In the genomic region with DNA sequence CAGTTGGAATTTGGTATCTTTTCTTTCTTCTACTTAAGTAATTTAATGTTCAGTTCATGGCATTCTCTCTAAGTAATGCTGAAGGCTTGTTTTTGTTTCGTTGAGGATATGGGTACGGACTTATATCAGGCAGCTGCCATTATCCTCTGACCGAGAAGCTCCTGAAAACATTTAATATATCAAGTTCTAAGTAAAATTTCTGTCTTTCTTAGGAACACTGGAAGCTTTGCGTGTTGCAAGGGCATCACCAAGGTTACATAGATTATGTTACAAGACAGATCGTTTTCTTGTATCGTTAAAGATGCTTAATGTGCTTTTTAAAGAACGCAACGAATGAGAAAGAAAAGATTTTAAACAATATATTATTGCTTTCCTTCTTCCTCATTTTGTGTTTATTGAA, we compare ENCODE assay signal across 8 cellular contexts. TPM values are rescaled to one million over a fixed set of nuclear protein-coding genes. Genes with fewer than 3 reads are reported as not detected.
DNase-seq lines count a peak whose midpoint lies in the region; ATAC-seq, FAIRE-seq and TF ChIP-seq lines count a peak whose summit lies in the region.

No MANE protein-coding gene starts in this region.

- POLR2A ChIA-PET in H1 (lab: Charles Lee; ENCODE audit: partially characterized antibody), result interaction anchor here (1.5 kb wide), 1 partner anchor 9 kb away, joined by 3 read pairs; no protein-coding TSS in a partner anchor

- TF ChIP-seq EP300 in H1 (IDR thresholded peaks at IDR 0.05; ENCODE audit: borderline replicate concordance in 1 of 2, low read depth in 2 of 2, low read length in 2 of 2), result no peak

- H3K36me3 ChIP-seq in NT2/D1 (ENCODE audit: insufficient read depth, insufficient read length, low read length), result no peaks in the 10 kb centered on the region
- no peaks in the 10 kb centered on the region for H3K36me3 ChIP-seq in H1 (ENCODE audit: control insufficient read depth in 2 of 4, insufficient read depth in 4 of 4, low read length in 3 of 4)

- no peak overlapping the region for H3K4ac ChIP-seq in H1 (replicated peaks; ENCODE audit: insufficient read length, low read depth, low read length)

- no peak overlapping the region for H2BK12ac ChIP-seq in H1 (ENCODE audit: low read depth, low read length)

- WGBS in H1 (ENCODE audit: extremely low coverage in 1 of 2, insufficient coverage in 1 of 2, insufficient read length in 1 of 2, insufficient replicate concordance in 2 of 2, low coverage in 1 of 2, low lambda C conversion rate in 2 of 2, missing lambda C conversion rate in 1 of 2), 2 experiments, result 80% methylated on average over 8 of the region's 8 CpGs; no CpG with 5 or more reads in 1 of the 2 experiments

- DNase-seq in GF-D8 (lab: John Stamatoyannopoulos, UW) (peak; percentile 27), NT2/D1 (ENCODE audit: low read depth, low spot score) (no peak), H1 (ENCODE audit: low read depth in 1 of 2, low spot score in 2 of 2) (no peak), progenitor cell of endocrine pancreas (ENCODE audit: low spot score, unreplicated experiment) (no peak), DMS 273 (lab: John Stamatoyannopoulos, UW; ENCODE audit: unreplicated experiment) (no peak), AG08396 (ENCODE audit: low spot score) (no peak), anterior cingulate cortex (lab: John Stamatoyannopoulos, UW) (no peak)

- peaks cover 5 to 10% of the 10 kb centered on the region in 2 experiments for H4K20me1 ChIP-seq in H1 (replicated peaks in 1 of 2; ENCODE audit: control insufficient read depth in 1 of 2, insufficient read depth in 2 of 2, low read length in 2 of 2)

- H3K79me1 ChIP-seq in H1 (ENCODE audit: low read depth, low read length), result no peaks in the 10 kb centered on the region; the same call in 1 of the 2 replicates

- CTCF ChIA-PET in H1 (lab: Charles Lee; ENCODE audit: partially characterized antibody), result interaction anchor here (0.7 to 1.2 kb wide), 4 partner anchors 11 to 143 kb away, joined by 3 to 5 read pairs (median 3); no protein-coding TSS in a partner anchor

- no peak overlapping the region for H2BK5ac ChIP-seq in H1 (ENCODE audit: low read depth, low read length)

- no peak overlapping the region for H2BK15ac ChIP-seq in H1 (ENCODE audit: low read length)

- ATAC-seq in HG03175 (IDR thresholded peaks at IDR 0.05; ENCODE audit: unreplicated experiment), result no peak

- no peak overlapping the region for H2BK120ac ChIP-seq in H1 (replicated peaks; ENCODE audit: low read depth, low read length)

- H4K8ac ChIP-seq in H1 (ENCODE audit: extremely low read depth, insufficient read depth, low read length), result no peak overlapping the region

- peaks cover 8% of the 10 kb centered on the region; the same call in 1 of the 2 replicates for H3K23me2 ChIP-seq in H1 (ENCODE audit: low read depth, low read length)

- peaks cover 18% of the 10 kb centered on the region for H3K9me3 Mint-ChIP-seq in progenitor cell of endocrine pancreas (ENCODE audit: low read depth)

- no peak for TF ChIP-seq RAD21 in H1 (IDR thresholded peaks at IDR 0.05 in 1 of 2, conservative IDR thresholded peaks at IDR 0.05 in 1 of 2; ENCODE audit: low read depth in 2 of 2, low read length in 2 of 2)

- H4K5ac ChIP-seq in H1 (ENCODE audit: insufficient read length, low read depth, low read length), result no peak overlapping the region

- no peak for TF ChIP-seq POLR2A in H1 (IDR thresholded peaks at IDR 0.05; ENCODE audit: control extremely low read depth in 1 of 2, low read depth in 2 of 2, low read length in 2 of 2)

- H3K27ac ChIP-seq in H1 (ENCODE audit: low read depth, low read length), result no peak overlapping the region

- no peak overlapping the region for H2AK5ac ChIP-seq in H1 (ENCODE audit: low read depth, low read length)

- H3K9ac ChIP-seq in NT2/D1 (ENCODE audit: insufficient read length, low read depth) (peak overlapping the region; percentile 76), H1 (replicated peaks in 1 of 4; ENCODE audit: extremely low read depth in 1 of 4, low read depth in 3 of 4, low read length in 3 of 4) (no peak overlapping the region)

- peaks cover 5 to 31% of the 10 kb centered on the region in 2 experiments for H3K79me2 ChIP-seq in H1 (ENCODE audit: control insufficient read depth in 1 of 2, insufficient read depth in 2 of 2, low read length in 2 of 2)

- H3K18ac ChIP-seq in H1 (ENCODE audit: extremely low read depth, low read length), result no peak overlapping the region

- no peak overlapping the region for H4K91ac ChIP-seq in H1 (replicated peaks; ENCODE audit: insufficient read length, low read length)

- no peaks in the 10 kb centered on the region for H3K36me3 Mint-ChIP-seq in progenitor cell of endocrine pancreas (ENCODE audit: insufficient read depth)

- no peak overlapping the region for H3K14ac ChIP-seq in H1 (ENCODE audit: insufficient read length)

- H3K9me3 ChIP-seq in NT2/D1 (ENCODE audit: insufficient read depth, low read length) (peaks cover 13% of the 10 kb centered on the region), H1 (ENCODE audit: insufficient read depth in 2 of 2, low read depth in 1 of 2, low read length in 1 of 2) (peaks cover 0 to 4% of the 10 kb centered on the region in 2 experiments; a peak in 1 of 4 replicates)

- no peak overlapping the region for H3K56ac ChIP-seq in H1 (replicated peaks; ENCODE audit: insufficient read length, low read depth, low read length)

- peak overlapping the region; percentile 91 for H3K27ac Mint-ChIP-seq in progenitor cell of endocrine pancreas

- H2BK20ac ChIP-seq in H1 (ENCODE audit: low read length), result no peak overlapping the region

- peaks cover 29% of the 10 kb centered on the region for H3K4me1 Mint-ChIP-seq in progenitor cell of endocrine pancreas (ENCODE audit: low read depth)

- TF ChIP-seq CTCF in H1 (IDR thresholded peaks at IDR 0.05; ENCODE audit: control extremely low read depth in 1 of 3, insufficient read depth in 1 of 3, low read depth in 1 of 3, low read length in 3 of 3) (no peak), progenitor cell of endocrine pancreas (IDR thresholded peaks at IDR 0.05; ENCODE audit: unreplicated experiment) (no peak)

- no peak for FAIRE-seq in H1 (lab: Jason Lieb, UNC)

- peak overlapping the region; percentile 38 to 76; a peak in 3 of 4 replicates for H3K4me2 ChIP-seq in H1 (ENCODE audit: insufficient read depth in 1 of 2, low read depth in 2 of 2, low read length in 2 of 2)

- H3K4me3 ChIP-seq in NT2/D1 (ENCODE audit: insufficient read length, low read depth), result peak overlapping the region; percentile 64
- H3K4me3 ChIP-seq in H1 (ENCODE audit: extremely low read depth in 1 of 4, insufficient read depth in 2 of 4, low read depth in 3 of 4, low read length in 4 of 4), result peak overlapping the region in 3 of 4 experiments; percentile 66 to 79 (median 71); a peak in 7 of 8 replicates

- no peaks in the 10 kb centered on the region for H3K27me3 Mint-ChIP-seq in progenitor cell of endocrine pancreas

- H3K4me1 ChIP-seq in NT2/D1 (ENCODE audit: insufficient read depth, insufficient read length), result no peaks in the 10 kb centered on the region
- H3K4me1 ChIP-seq in H1 (replicated peaks in 1 of 4; ENCODE audit: control insufficient read depth in 3 of 4, insufficient read depth in 4 of 4, low read length in 3 of 4), result peaks cover 4 to 8% (median 7%) of the 10 kb centered on the region in 4 experiments; a peak in 4 of 7 replicates

- H2AFZ ChIP-seq in H1 (ENCODE audit: low read length), result no peak overlapping the region

- H3K23ac ChIP-seq in H1 (ENCODE audit: insufficient read length), result no peak overlapping the region

- H3K27me3 ChIP-seq in NT2/D1 (ENCODE audit: insufficient read depth, insufficient read length) (peaks cover 31% of the 10 kb centered on the region), H1 (replicated peaks in 1 of 4; ENCODE audit: control insufficient read depth in 3 of 4, extremely low read depth in 1 of 4, insufficient read depth in 3 of 4, low read length in 3 of 4) (peaks cover 0 to 7% (median 0%) of the 10 kb centered on the region in 4 experiments; a peak in 1 of 7 replicates)

- H3K4me3 Mint-ChIP-seq in progenitor cell of endocrine pancreas (ENCODE audit: low read depth), result peak overlapping the region; percentile 79

TF ChIP-seq in H1, 55 proteins besides CTCF, POLR2A, EP300 and RAD21 (continues in another document):
- TF ChIP-seq BACH1 (IDR thresholded peaks at IDR 0.05; ENCODE audit: low read length) (no peak), NRF1 (IDR thresholded peaks at IDR 0.05; ENCODE audit: low read depth, low read length) (no peak), TAF7 (optimal IDR thresholded peaks at IDR 0.05; ENCODE audit: borderline replicate concordance, low read depth, low read length) (no peak)

RNA-seq across cellular contexts. Expression of gene GALNT2, which starts 1.0 kb away (rescaled TPM):
- 75.3 and 83.7 TPM in 2 replicates for total RNA-seq in H1 (2021; fragmentation: NEBNext Ultra II Directional; extraction: Animal tissue kit (Norgen Biotek cat#: 25700))
- 34.5 and 47.8 TPM in 2 replicates for polyA plus RNA-seq in H1 (2011; rRNA removed)
- polyA plus RNA-seq in H1 (2011; cell fraction: cytosol; rRNA removed), result 40.8 TPM
- polyA plus RNA-seq in H1 (2011; cell fraction: nucleus; rRNA removed), result 65.6 TPM
- 51.1 to 58.7 TPM (median 53.7 TPM) in 4 replicates for polyA plus RNA-seq in H1 (2012, experiment 1 of 2)
- polyA plus RNA-seq in H1 (2012, experiment 2 of 2), result 35.2 TPM
- polyA plus RNA-seq in H1 (2013, experiment 1 of 2), result 90.5 TPM
- polyA plus RNA-seq in H1 (2013, experiment 2 of 2), result 94.8 TPM
- 34.8 and 35.8 TPM in 2 replicates for polyA minus RNA-seq in H1 (2011; rRNA and poly(A)+ RNA removed)
- 32.2 TPM for polyA minus RNA-seq in H1 (2011; cell fraction: cytosol; rRNA and poly(A)+ RNA removed)
- polyA minus RNA-seq in H1 (2011; cell fraction: nucleus; rRNA and poly(A)+ RNA removed), result 36.7 TPM
- 92.4 and 95.2 TPM in 2 replicates for total RNA-seq in progenitor cell of endocrine pancreas
